ENCODE assay signal across 2 cellular contexts in the genomic region with DNA sequence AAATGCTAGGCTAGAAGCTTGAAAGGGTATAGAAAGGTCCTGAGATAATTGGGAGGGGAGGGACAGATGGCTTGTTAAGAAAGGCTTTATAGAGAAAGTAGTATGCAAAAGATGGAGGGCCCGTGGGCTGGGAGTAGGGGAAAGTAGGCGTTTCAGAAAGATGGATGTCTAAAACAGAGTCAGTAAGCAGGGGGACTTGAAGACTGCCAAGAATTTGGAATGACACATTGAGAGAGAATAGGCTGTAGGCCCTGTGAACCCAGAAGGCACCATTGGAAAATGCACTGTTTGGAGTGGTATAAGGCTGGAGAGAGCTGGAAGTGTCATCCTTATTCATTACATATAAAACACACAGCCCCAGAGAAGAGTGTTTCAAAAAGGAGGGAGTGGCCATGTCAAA.
TF ChIP-seq lines count a peak whose summit lies in the region.

No MANE protein-coding gene starts in this region.

TF ChIP-seq in endothelial cell of umbilical vein, 7 proteins besides CTCF, POLR2A, EP300 and RAD21:
- no peak for TF ChIP-seq POLR2AphosphoS5 (IDR thresholded peaks at IDR 0.05; ENCODE audit: insufficient read depth, low read depth, low read length)
- no peak for TF ChIP-seq FOS (IDR thresholded peaks at IDR 0.05; ENCODE audit: borderline replicate concordance, insufficient read depth, low read length)
- no peak for TF ChIP-seq MYC (IDR thresholded peaks at IDR 0.05; ENCODE audit: low read depth, low read length)

TF ChIP-seq in neural cell, 6 proteins besides CTCF, POLR2A, EP300 and RAD21:
- TF ChIP-seq MXI1 (conservative IDR thresholded peaks at IDR 0.05; ENCODE audit: poor library complexity, severe bottlenecking) (no peak), SMC3 (conservative IDR thresholded peaks at IDR 0.05; ENCODE audit: poor library complexity) (no peak)
